ENCODE assay signal across 23 cellular contexts in genomic region chr5:101103874-101104273, GRCh38.
DNase-seq lines count a peak whose midpoint lies in the region; ATAC-seq, FAIRE-seq and TF ChIP-seq lines count a peak whose summit lies in the region.
"Had no signal": no experiment of that assay in that cellular context is flagged by ENCODE, and none has a peak within 500 bp of the region (broad histone marks: within the 10 kb centered on the region; RNA-seq: fewer than 3 reads in every experiment).

No MANE protein-coding gene starts in this region.

- DNase-seq in SIG-M5 treated with dmso at 0.1 percent for 504 hours (lab: John Stamatoyannopoulos, UW; ENCODE audit: unreplicated experiment) = peak; percentile 32
- no peak for DNase-seq in SIG-M5 (lab: John Stamatoyannopoulos, UW)
- peak; percentile 32 for DNase-seq in NCI-H2029 (lab: John Stamatoyannopoulos, UW)
- DNase-seq in OCI-M1 (lab: John Stamatoyannopoulos, UW) = peak; percentile 22
- DNase-seq in HepG2 (ENCODE audit: low spot score) = peak; percentile 52
- DNase-seq in OCI-M2 (lab: John Stamatoyannopoulos, UW; ENCODE audit: unreplicated experiment) = no peak
- DNase-seq in activated CD4-positive, alpha-beta T cell treated with anti-CD3 and anti-CD28 coated beads, Interleukin-2, amount 10 ng/mL, durations not matched to agents 24 days and 14 days = no peak
- DNase-seq: Calu3; CD4-positive, alpha-beta memory T cell; DMS79; HCEC 1CT; Kasumi-1; MG63; NCI-H1048; NCI-H1436 treated with DMSO at 0.1 percent for 48 hours; NCI-H2171 treated with DMSO at 0.1 percent for 48 hours; Right ventricle myocardium superior; SK-N-SH; T-cell had no signal

- no peaks in the 10 kb centered on the region for H3K4me1 Mint-ChIP-seq in activated CD4-positive, alpha-beta T cell treated with anti-CD3 and anti-CD28 coated beads, Interleukin-2, amount 10 ng/mL, durations not matched to agents 24 days and 14 days

- no peaks in the 10 kb centered on the region for H3K4me1 ChIP-seq in HepG2 (ENCODE audit: insufficient read depth, low read length)
- H3K4me1 ChIP-seq: BLaER1 had no signal

- H3K27ac ChIP-seq in HepG2 (ENCODE audit: extremely low read length, insufficient read depth, low read length) = no peak overlapping the region
- H3K27ac ChIP-seq: BLaER1 had no signal

- no peak for TF ChIP-seq EP300 in HepG2 (IDR thresholded peaks at IDR 0.05; ENCODE audit: low read depth in 2 of 2, low read length in 2 of 2)
- TF ChIP-seq EP300 in HepG2 (CRISPR knock-in tag; IDR thresholded peaks at IDR 0.05; ENCODE audit: borderline replicate concordance) = no peak

- no peak for TF ChIP-seq CTCF in HepG2 (CRISPR knock-in tag; IDR thresholded peaks at IDR 0.05)

- no peaks in the 10 kb centered on the region for H3K9me3 ChIP-seq in HepG2 (ENCODE audit: low read length)
- H3K9me3 ChIP-seq: BLaER1, MG63, SK-N-SH had no signal

- TF ChIP-seq POLR2A in HepG2 (IDR thresholded peaks at IDR 0.05; ENCODE audit: insufficient read depth in 1 of 2, low read depth in 2 of 2, low read length in 2 of 2) = no peak

- no peaks in the 10 kb centered on the region for H3K27me3 Mint-ChIP-seq in activated CD4-positive, alpha-beta T cell treated with anti-CD3 and anti-CD28 coated beads, Interleukin-2, amount 10 ng/mL, durations not matched to agents 24 days and 14 days
- H3K27me3 Mint-ChIP-seq: T-cell had no signal

- intact Hi-C loops in HepG2 (cut with micrococcal nuclease; ENCODE audit: unreplicated experiment) = no loop called here
- intact Hi-C loops in activated CD4-positive, alpha-beta T cell treated with anti-CD3 and anti-CD28 coated beads, Interleukin-2, amount 10 ng/mL, durations not matched to agents 24 days and 14 days (cut with micrococcal nuclease) = no loop called here

- H3K79me2 ChIP-seq in HepG2 (ENCODE audit: insufficient read depth, low read length) = no peaks in the 10 kb centered on the region

- H3K4me3 ChIP-seq in HepG2 (replicated peaks in 1 of 3; ENCODE audit: insufficient read depth in 1 of 3, low read depth in 2 of 3, low read length in 3 of 3) = no peak overlapping the region
- H3K4me3 ChIP-seq: BLaER1, MG63 had no signal

- POLR2A ChIA-PET in HepG2 (lab: Yijun Ruan, JAX) = no interaction called here

- no peaks in the 10 kb centered on the region for H3K36me3 ChIP-seq in HepG2 (replicated peaks in 1 of 2; ENCODE audit: control insufficient read depth in 1 of 2, insufficient read depth in 2 of 2, low read length in 2 of 2)
- H3K36me3 ChIP-seq: BLaER1, MG63 had no signal

- no peak overlapping the region for H3K9ac ChIP-seq in HepG2 (ENCODE audit: insufficient read depth, low read depth, low read length)
- H3K9ac ChIP-seq: BLaER1, SK-N-SH had no signal

- no peak overlapping the region for H3K27ac Mint-ChIP-seq in activated CD4-positive, alpha-beta T cell treated with anti-CD3 and anti-CD28 coated beads, Interleukin-2, amount 10 ng/mL, durations not matched to agents 24 days and 14 days
- H3K27ac Mint-ChIP-seq: T-cell had no signal

- no peaks in the 10 kb centered on the region; a peak in 1 of 5 replicates for H3K27me3 ChIP-seq in HepG2 (ENCODE audit: control insufficient read depth in 1 of 2, insufficient read depth in 2 of 2, low read length in 2 of 2)
- H3K27me3 ChIP-seq: BLaER1, MG63 had no signal

- CTCF ChIA-PET in HepG2 (lab: Yijun Ruan, JAX; ENCODE audit: low intra/inter-chr PET ratio, low total read pairs) = no interaction called here

- H3K9me3 Mint-ChIP-seq in activated CD4-positive, alpha-beta T cell treated with anti-CD3 and anti-CD28 coated beads, Interleukin-2, amount 10 ng/mL, durations not matched to agents 24 days and 14 days = no peaks in the 10 kb centered on the region
- H3K9me3 Mint-ChIP-seq: CD4-positive, alpha-beta memory T cell; T-cell had no signal

- no peak overlapping the region for H2AFZ ChIP-seq in HepG2 (ENCODE audit: low read length)

- no peak overlapping the region for H3K4me2 ChIP-seq in HepG2 (ENCODE audit: low read depth, low read length)
- H3K4me2 ChIP-seq: BLaER1, SK-N-SH had no signal

- 0% methylated on average over 1 of the region's 1 CpG for WGBS in HepG2 (ENCODE audit: low lambda C conversion rate)

- no peaks in the 10 kb centered on the region for H4K20me1 ChIP-seq in HepG2 (ENCODE audit: insufficient read depth, low read length)
- H4K20me1 ChIP-seq: BLaER1 had no signal

- H3K36me3 Mint-ChIP-seq in activated CD4-positive, alpha-beta T cell treated with anti-CD3 and anti-CD28 coated beads, Interleukin-2, amount 10 ng/mL, durations not matched to agents 24 days and 14 days (ENCODE audit: low read depth) = no peaks in the 10 kb centered on the region
- H3K36me3 Mint-ChIP-seq: CD4-positive, alpha-beta memory T cell; T-cell had no signal

- in situ Hi-C loops in HepG2 (cut with HindIII; ENCODE audit: extremely low pct_ligation_motif_present, low pct_unique_long_range_greater_than_20kb) = no loop called here

- FAIRE-seq in HepG2 (lab: Jason Lieb, UNC) = no peak
- FAIRE-seq: HTR-8/SVneo, RCC 7860 had no signal

- TF ChIP-seq RAD21 in HepG2 (CRISPR knock-in tag; IDR thresholded peaks at IDR 0.05) = no peak

- no peak overlapping the region for H3K4me3 Mint-ChIP-seq in activated CD4-positive, alpha-beta T cell treated with anti-CD3 and anti-CD28 coated beads, Interleukin-2, amount 10 ng/mL, durations not matched to agents 24 days and 14 days
- H3K4me3 Mint-ChIP-seq: CD4-positive, alpha-beta memory T cell; T-cell had no signal

- no TSS peak for BruUV-seq in HepG2 (replicated peaks; lab: Mats Ljungman, UMichigan)

- ATAC-seq in HepG2 (peak; percentile 57; the same call in 2 of the 3 replicates), GM19351 (IDR thresholded peaks at IDR 0.05; ENCODE audit: unreplicated experiment) (no peak)
- ATAC-seq: T-cell had no signal

TF ChIP-seq in HepG2, 621 proteins besides CTCF, POLR2A, EP300 and RAD21 (continues in another document):
- TF ChIP-seq NFE2L2 (IDR thresholded peaks at IDR 0.05; ENCODE audit: low read length) (peak; percentile 42; the same call in 1 of the 2 replicates), NFRKB (IDR thresholded peaks at IDR 0.05) (no peak), MAF1 (CRISPR knock-in tag; IDR thresholded peaks at IDR 0.05; ENCODE audit: borderline replicate concordance) (no peak), AGO2 (optimal IDR thresholded peaks at IDR 0.05; ENCODE audit: low read depth, low read length) (no peak), HOXD1 (CRISPR knock-in tag; IDR thresholded peaks at IDR 0.05) (no peak), FOSL2 (CRISPR knock-in tag; IDR thresholded peaks at IDR 0.05) (no peak), STAG1 (CRISPR knock-in tag; IDR thresholded peaks at IDR 0.05) (no peak), SIX1 (CRISPR knock-in tag; IDR thresholded peaks at IDR 0.05; ENCODE audit: borderline replicate concordance) (peak; percentile 76; the same call in 1 of the 2 replicates), ONECUT2 (CRISPR knock-in tag; IDR thresholded peaks at IDR 0.05) (no peak), ZNF703 (CRISPR knock-in tag; IDR thresholded peaks at IDR 0.05; ENCODE audit: borderline replicate concordance) (no peak), ZNF253 (CRISPR knock-in tag; IDR thresholded peaks at IDR 0.05; ENCODE audit: borderline replicate concordance) (no peak), NR3C1 (CRISPR knock-in tag; IDR thresholded peaks at IDR 0.05) (no peak), ZMAT3 (CRISPR knock-in tag; conservative IDR thresholded peaks at IDR 0.05) (no peak)
- TF ChIP-seq, protein P1, sequence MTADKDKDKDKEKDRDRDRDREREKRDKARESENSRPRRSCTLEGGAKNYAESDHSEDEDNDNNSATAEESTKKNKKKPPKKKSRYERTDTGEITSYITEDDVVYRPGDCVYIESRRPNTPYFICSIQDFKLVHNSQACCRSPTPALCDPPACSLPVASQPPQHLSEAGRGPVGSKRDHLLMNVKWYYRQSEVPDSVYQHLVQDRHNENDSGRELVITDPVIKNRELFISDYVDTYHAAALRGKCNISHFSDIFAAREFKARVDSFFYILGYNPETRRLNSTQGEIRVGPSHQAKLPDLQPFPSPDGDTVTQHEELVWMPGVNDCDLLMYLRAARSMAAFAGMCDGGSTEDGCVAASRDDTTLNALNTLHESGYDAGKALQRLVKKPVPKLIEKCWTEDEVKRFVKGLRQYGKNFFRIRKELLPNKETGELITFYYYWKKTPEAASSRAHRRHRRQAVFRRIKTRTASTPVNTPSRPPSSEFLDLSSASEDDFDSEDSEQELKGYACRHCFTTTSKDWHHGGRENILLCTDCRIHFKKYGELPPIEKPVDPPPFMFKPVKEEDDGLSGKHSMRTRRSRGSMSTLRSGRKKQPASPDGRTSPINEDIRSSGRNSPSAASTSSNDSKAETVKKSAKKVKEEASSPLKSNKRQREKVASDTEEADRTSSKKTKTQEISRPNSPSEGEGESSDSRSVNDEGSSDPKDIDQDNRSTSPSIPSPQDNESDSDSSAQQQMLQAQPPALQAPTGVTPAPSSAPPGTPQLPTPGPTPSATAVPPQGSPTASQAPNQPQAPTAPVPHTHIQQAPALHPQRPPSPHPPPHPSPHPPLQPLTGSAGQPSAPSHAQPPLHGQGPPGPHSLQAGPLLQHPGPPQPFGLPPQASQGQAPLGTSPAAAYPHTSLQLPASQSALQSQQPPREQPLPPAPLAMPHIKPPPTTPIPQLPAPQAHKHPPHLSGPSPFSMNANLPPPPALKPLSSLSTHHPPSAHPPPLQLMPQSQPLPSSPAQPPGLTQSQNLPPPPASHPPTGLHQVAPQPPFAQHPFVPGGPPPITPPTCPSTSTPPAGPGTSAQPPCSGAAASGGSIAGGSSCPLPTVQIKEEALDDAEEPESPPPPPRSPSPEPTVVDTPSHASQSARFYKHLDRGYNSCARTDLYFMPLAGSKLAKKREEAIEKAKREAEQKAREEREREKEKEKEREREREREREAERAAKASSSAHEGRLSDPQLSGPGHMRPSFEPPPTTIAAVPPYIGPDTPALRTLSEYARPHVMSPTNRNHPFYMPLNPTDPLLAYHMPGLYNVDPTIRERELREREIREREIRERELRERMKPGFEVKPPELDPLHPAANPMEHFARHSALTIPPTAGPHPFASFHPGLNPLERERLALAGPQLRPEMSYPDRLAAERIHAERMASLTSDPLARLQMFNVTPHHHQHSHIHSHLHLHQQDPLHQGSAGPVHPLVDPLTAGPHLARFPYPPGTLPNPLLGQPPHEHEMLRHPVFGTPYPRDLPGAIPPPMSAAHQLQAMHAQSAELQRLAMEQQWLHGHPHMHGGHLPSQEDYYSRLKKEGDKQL (CRISPR knock-in tag; IDR thresholded peaks at IDR 0.05; ENCODE audit: low read depth) = no peak

Comparison
In these comparisons a context has a peak if more than half of its experiments do, and no peak if none do; other contexts are left out.
1. DNase-seq: peak in SIG-M5 treated with dmso at 0.1 percent for 504 hours (single experiment), NCI-H2029 (single experiment), OCI-M1 (single experiment) and HepG2 (single experiment); none in SIG-M5 (single experiment), OCI-M2 (single experiment) and activated CD4-positive, alpha-beta T cell treated with anti-CD3 and anti-CD28 coated beads, Interleukin-2, amount 10 ng/mL, durations not matched to agents 24 days and 14 days (single experiment).